In the genomic region with DNA sequence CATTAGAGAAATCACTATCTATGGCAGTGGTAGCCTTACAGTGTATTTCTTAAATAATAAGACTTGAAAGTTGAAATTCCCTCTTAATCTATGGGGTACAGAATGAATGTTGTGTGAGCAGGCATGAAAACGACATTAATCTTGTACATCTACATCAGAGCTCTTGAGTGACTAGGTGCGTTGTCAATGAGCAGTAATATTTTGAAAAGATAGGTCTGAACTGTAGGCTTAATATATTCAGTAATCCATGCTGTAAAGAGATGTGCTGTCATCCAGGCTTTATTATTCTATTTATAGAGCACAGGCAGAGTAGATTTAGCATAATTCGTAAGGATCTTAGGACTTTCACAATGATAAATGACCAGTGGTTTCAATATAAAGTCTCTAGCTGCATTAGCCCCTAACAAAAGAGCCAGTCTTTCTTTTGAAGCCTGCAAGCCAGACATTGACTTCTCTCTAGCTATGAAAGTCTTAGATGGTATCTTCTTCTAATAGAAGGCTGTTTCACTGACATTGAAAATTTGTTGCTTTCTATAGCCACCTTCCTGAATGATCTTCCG, we compare ENCODE assay signal across 23 cellular contexts. TPM values are rescaled to one million over a fixed set of nuclear protein-coding genes. Genes with fewer than 3 reads are reported as not detected.
"Had no signal": no experiment of that assay in that cellular context is flagged by ENCODE, and none has a peak within 500 bp of the region (broad histone marks: within the 10 kb centered on the region; RNA-seq: fewer than 3 reads in every experiment).

No MANE protein-coding gene starts in this region.

- H3K36me3 Mint-ChIP-seq: mesothelial cell of epicardium had no signal

- H3K27me3 Mint-ChIP-seq: dendritic cell treated with granulocyte-macrophage colony-stimulating factor and Interleukin-4, amounts not matched to agents 40 ng/mL and 50 ng/mL, for 4 days had no signal

- H3K9me3 ChIP-seq: colonic mucosa, esophagus muscularis mucosa, gastrocnemius medialis, heart right ventricle, left lung, lower lobe of right lung, mucosa of descending colon had no signal

- H3K4me3 ChIP-seq: colonic mucosa, dorsolateral prefrontal cortex, esophagus muscularis mucosa, gastrocnemius medialis, heart right ventricle, left lung, lower lobe of right lung, mucosa of descending colon had no signal

- H3K27me3 ChIP-seq: colonic mucosa, dorsolateral prefrontal cortex, esophagus muscularis mucosa, foreskin keratinocyte, gastrocnemius medialis, heart right ventricle, left lung had no signal

- H3K4me3 Mint-ChIP-seq: dendritic cell treated with granulocyte-macrophage colony-stimulating factor and Interleukin-4, amounts not matched to agents 40 ng/mL and 50 ng/mL, for 4 days; mesothelial cell of epicardium had no signal

- H3K27ac Mint-ChIP-seq: dendritic cell treated with granulocyte-macrophage colony-stimulating factor and Interleukin-4, amounts not matched to agents 40 ng/mL and 50 ng/mL, for 4 days; mesothelial cell of epicardium had no signal

- H3K27ac ChIP-seq: colonic mucosa, dorsolateral prefrontal cortex, esophagus muscularis mucosa, foreskin keratinocyte, gastrocnemius medialis, heart right ventricle, left lung, lower lobe of right lung had no signal

- DNase-seq: cerebellar nuclear complex; colonic mucosa; cortex of kidney; dorsolateral prefrontal cortex; effector CD4-positive, alpha-beta T cell; effector memory CD4-positive, alpha-beta T cell; foreskin keratinocyte; gastrocnemius medialis; glutamatergic neuron; head of caudate nucleus; heart right ventricle; hippocampal formation; left cardiac atrium; left lung; left ventricle myocardium superior; lower lobe of right lung; mesenchymal stem cell; mucosa of descending colon had no signal

- H3K9me3 Mint-ChIP-seq: mesothelial cell of epicardium had no signal

- H3K36me3 ChIP-seq: colonic mucosa, esophagus muscularis mucosa, gastrocnemius medialis, heart right ventricle, left lung, lower lobe of right lung had no signal

RNA-seq across cellular contexts. Expression of a gene that starts 43.0 kb away (rescaled TPM):
- total RNA-seq: chondrocyte, foreskin keratinocyte had no signal
- polyA plus RNA-seq: foreskin keratinocyte, keratinocyte had no signal
